In genomic region chr22:23820748-23821211, GRCh38 we compare ENCODE assay signal across 9 cellular contexts. TPM values are rescaled to one million over a fixed set of nuclear protein-coding genes. Genes with fewer than 3 reads are reported as not detected.
DNase-seq lines count a peak whose midpoint lies in the region; ATAC-seq lines count a peak whose summit lies in the region.
"Had no signal": no experiment of that assay in that cellular context is flagged by ENCODE, and none has a peak within 500 bp of the region (broad histone marks: within the 10 kb centered on the region; RNA-seq: fewer than 3 reads in every experiment).

No MANE protein-coding gene starts in this region.

- CTCF ChIA-PET in activated CD4-positive, alpha-beta memory T cell treated with anti-CD3 and anti-CD28 coated beads for 36 hours (lab: Charles Lee) = interaction anchor here (1.1 kb wide), 1 partner anchor 230 kb away, joined by 3 read pairs; no protein-coding TSS in a partner anchor

- peaks cover 40% of the 10 kb centered on the region for H3K36me3 Mint-ChIP-seq in activated CD4-positive, alpha-beta memory T cell treated with anti-CD3 and anti-CD28 coated beads for 36 hours
- H3K36me3 Mint-ChIP-seq in naive B cell = peaks cover 13 to 18% of the 10 kb centered on the region in 2 donors

- intact Hi-C loops in activated CD4-positive, alpha-beta memory T cell treated with anti-CD3 and anti-CD28 coated beads for 36 hours (cut with micrococcal nuclease) = no loop called here

- no peaks in the 10 kb centered on the region for H3K27me3 Mint-ChIP-seq in activated CD4-positive, alpha-beta memory T cell treated with anti-CD3 and anti-CD28 coated beads for 36 hours
- H3K27me3 Mint-ChIP-seq in naive B cell = no peaks in the 10 kb centered on the region

- H3K27ac Mint-ChIP-seq in activated CD4-positive, alpha-beta memory T cell treated with anti-CD3 and anti-CD28 coated beads for 36 hours = peak overlapping the region; percentile 1
- peak overlapping the region; percentile 82 to 99 (median 91) for H3K27ac Mint-ChIP-seq in naive B cell

- peaks cover 7% of the 10 kb centered on the region for H3K4me1 Mint-ChIP-seq in activated CD4-positive, alpha-beta memory T cell treated with anti-CD3 and anti-CD28 coated beads for 36 hours (ENCODE audit: low read depth)
- peaks cover 60 to 84% (median 79%) of the 10 kb centered on the region in 3 donors for H3K4me1 Mint-ChIP-seq in naive B cell

- ATAC-seq in naive B cell (ENCODE audit: low read depth in 2 of 2) (peak; percentile 91), HG03108 (IDR thresholded peaks at IDR 0.05; ENCODE audit: unreplicated experiment) (no peak)

- POLR2A ChIA-PET in activated CD4-positive, alpha-beta memory T cell treated with anti-CD3 and anti-CD28 coated beads for 36 hours (lab: Charles Lee) = no interaction called here

- H3K4me3 Mint-ChIP-seq in activated CD4-positive, alpha-beta memory T cell treated with anti-CD3 and anti-CD28 coated beads for 36 hours = no peak overlapping the region
- peak overlapping the region in 7 of 8 donors; percentile 13 to 88 (median 83) for H3K4me3 Mint-ChIP-seq in naive B cell

- DNase-seq in NCI-H146 (lab: John Stamatoyannopoulos, UW) (peak; percentile 15), NCI-H146 treated with DMSO at 0.1 percent for 48 hours (lab: John Stamatoyannopoulos, UW; ENCODE audit: unreplicated experiment) (no peak), ELF-1 (ENCODE audit: low read depth, low spot score) (peak; percentile 79), naive B cell (peak; percentile 41), NCI-H748 (lab: John Stamatoyannopoulos, UW; ENCODE audit: unreplicated experiment) (no peak), NOMO-1 (lab: John Stamatoyannopoulos, UW; ENCODE audit: unreplicated experiment in 2 of 2) (no peak)
- DNase-seq in activated CD4-positive, alpha-beta memory T cell treated with anti-CD3 and anti-CD28 coated beads for 36 hours = peak; percentile 36
- DNase-seq: NCI-H2029 treated with DMSO at 0.1 percent for 48 hours had no signal

- no peaks in the 10 kb centered on the region for H3K9me3 Mint-ChIP-seq in activated CD4-positive, alpha-beta memory T cell treated with anti-CD3 and anti-CD28 coated beads for 36 hours
- H3K9me3 Mint-ChIP-seq in naive B cell = no peaks in the 10 kb centered on the region

RNA-seq across cellular contexts. Expression of gene DERL3, which starts 18.0 kb away (rescaled TPM):
- total RNA-seq in activated CD4-positive, alpha-beta memory T cell treated with anti-CD3 and anti-CD28 coated beads for 36 hours = 1 to 10 TPM; 8.1 to 9.7 TPM
- 10 to 100 TPM; 25.2 to 33.9 (median 26.4) TPM for polyA plus RNA-seq in naive B cell (ENCODE audit: low read depth in 6 of 6)

RNA-seq across cellular contexts. Expression of gene SMARCB1, which starts 34.0 kb away (rescaled TPM):
- 10 to 100 TPM; 71.3 to 72.5 TPM for total RNA-seq in activated CD4-positive, alpha-beta memory T cell treated with anti-CD3 and anti-CD28 coated beads for 36 hours
- polyA plus RNA-seq in naive B cell (ENCODE audit: low read depth in 6 of 6) = 10 to 100 TPM; 73.0 to 90.9 (median 78.1) TPM

RNA-seq across cellular contexts. Expression of gene SLC2A11, which starts 36.9 kb away (rescaled TPM):
- total RNA-seq in activated CD4-positive, alpha-beta memory T cell treated with anti-CD3 and anti-CD28 coated beads for 36 hours = 1 to 10 TPM; 6.8 to 8.9 TPM
- 10 to 100 TPM in 4 of 6 donors, 1 to 10 TPM in 2; 7.0 to 15.9 (median 10.9) TPM for polyA plus RNA-seq in naive B cell (ENCODE audit: low read depth in 6 of 6)

RNA-seq across cellular contexts. Expression of gene MMP11, which starts 48.1 kb away (rescaled TPM):
- total RNA-seq in activated CD4-positive, alpha-beta memory T cell treated with anti-CD3 and anti-CD28 coated beads for 36 hours = 1 to 10 TPM in 1 of 2 experiments, under 1 TPM in 1; 0.70 to 1.0 TPM
- polyA plus RNA-seq in naive B cell (ENCODE audit: low read depth in 6 of 6) = 10 to 100 TPM; 10.2 to 18.9 (median 14.2) TPM

RNA-seq across cellular contexts. Expression of gene CHCHD10, which starts 53.0 kb away (rescaled TPM):
- total RNA-seq in activated CD4-positive, alpha-beta memory T cell treated with anti-CD3 and anti-CD28 coated beads for 36 hours = 100 to 1,000 TPM; 144 to 157 TPM
- 10 to 100 TPM; 36.3 to 65.9 (median 62.6) TPM for polyA plus RNA-seq in naive B cell (ENCODE audit: low read depth in 6 of 6)

Comparison
In these comparisons a context has a peak if more than half of its experiments do, and no peak if none do; other contexts are left out.
1. DNase-seq: peak in NCI-H146 (single experiment), ELF-1 (single experiment), activated CD4-positive, alpha-beta memory T cell treated with anti-CD3 and anti-CD28 coated beads for 36 hours (single experiment) and naive B cell (single experiment); none in NCI-H146 treated with DMSO at 0.1 percent for 48 hours (single experiment), NCI-H748 (single experiment) and NOMO-1 (0 of 2).